Comparison of ENCODE assay signal across 15 cellular contexts in the genomic region with DNA sequence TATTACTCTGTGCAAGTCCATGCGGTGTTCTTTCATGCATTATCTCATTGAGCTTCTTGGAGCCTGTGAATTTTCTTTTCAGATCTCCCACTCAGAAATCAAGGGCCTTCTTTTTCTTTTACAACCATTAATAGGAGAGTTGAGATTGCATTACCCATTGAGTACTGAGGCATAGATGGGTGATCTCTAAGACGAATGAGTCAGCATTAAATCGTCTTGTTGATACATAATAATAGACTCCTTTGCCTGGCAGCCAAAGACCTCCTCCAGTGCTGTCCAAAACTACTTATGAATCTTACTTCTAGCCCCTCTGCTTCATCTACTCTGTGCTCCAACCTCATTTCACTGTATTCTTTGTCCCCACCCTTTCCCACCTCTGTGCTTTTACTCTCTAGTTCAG.
DNase-seq lines count a peak whose midpoint lies in the region; ATAC-seq and TF ChIP-seq lines count a peak whose summit lies in the region.
"Had no signal": no experiment of that assay in that cellular context is flagged by ENCODE, and none has a peak within 500 bp of the region (broad histone marks: within the 10 kb centered on the region; RNA-seq: fewer than 3 reads in every experiment).

No MANE protein-coding gene starts in this region.

- 51 to 58% methylated on average over 3 of the region's 3 CpGs for WGBS in GM23248 (ENCODE audit: low coverage in 1 of 2, low lambda C conversion rate in 2 of 2, missing lambda C conversion rate in 2 of 2), 2 experiments

- no peaks in the 10 kb centered on the region for H3K9me2 ChIP-seq in GM23248 (ENCODE audit: insufficient read depth)

- no peak overlapping the region for H2AFZ ChIP-seq in GM23248

- no peak for TF ChIP-seq CTCF in epithelial cell of proximal tubule (conservative IDR thresholded peaks at IDR 0.05; ENCODE audit: low read depth, low read length)

- no peaks in the 10 kb centered on the region for H4K20me1 ChIP-seq in GM23248 (ENCODE audit: insufficient read depth)

- H3K4me1 ChIP-seq in GM23248 (ENCODE audit: insufficient read depth), result no peaks in the 10 kb centered on the region

- H3K4me2 ChIP-seq in GM23248 (ENCODE audit: unreplicated experiment), result no peak overlapping the region

- no peaks in the 10 kb centered on the region for H3K79me2 ChIP-seq in GM23248 (ENCODE audit: insufficient read depth)

- no peaks in the 10 kb centered on the region for H3K27me3 ChIP-seq in GM23248 (replicated peaks; ENCODE audit: insufficient read depth)
- H3K27me3 ChIP-seq: thyroid gland had no signal

- intact Hi-C loops in sciatic nerve (cut with DNase I), result no loop called here

- H3F3A ChIP-seq in GM23248 (ENCODE audit: insufficient read depth), result no peaks in the 10 kb centered on the region

- H3K4me3 ChIP-seq in GM23248 (no peak overlapping the region), epithelial cell of proximal tubule (ENCODE audit: low read depth, low read length) (no peak overlapping the region)
- H3K4me3 ChIP-seq: mucosa of descending colon, thyroid gland had no signal

- ATAC-seq in sciatic nerve (peak; percentile 44), HG02623 (IDR thresholded peaks at IDR 0.05; ENCODE audit: unreplicated experiment) (no peak), HG02759 (IDR thresholded peaks at IDR 0.05; ENCODE audit: unreplicated experiment) (no peak)
- ATAC-seq: mucosa of descending colon; stimulated activated effector memory CD8-positive, alpha-beta T cell treated with anti-CD3 and anti-CD28 coated beads, Interleukin-12 subunit alpha, Interleukin-12 subunit beta, amount 100 ng/mL, for 72 hours had no signal

- H3K9ac ChIP-seq in GM23248, result no peak overlapping the region

- no peak overlapping the region for H3K27ac ChIP-seq in GM23248
- H3K27ac ChIP-seq: thyroid gland had no signal

- H3K36me3 ChIP-seq in GM23248 (ENCODE audit: low read depth), result no peaks in the 10 kb centered on the region
- H3K36me3 ChIP-seq: thyroid gland had no signal

- H3K9me3 ChIP-seq in GM23248 (ENCODE audit: low read depth), result no peaks in the 10 kb centered on the region
- H3K9me3 ChIP-seq: mucosa of descending colon, thyroid gland had no signal

- in situ Hi-C loops in GM23248 (cut with MboI), result no loop called here

- DNase-seq in GM23248, result peak; percentile 46
- peak; percentile 33 for DNase-seq in NCI-H2227 treated with DMSO at 0.1 percent for 48 hours (lab: John Stamatoyannopoulos, UW)
- DNase-seq in epithelial cell of proximal tubule (ENCODE audit: low read depth), result peak; percentile 55
- DNase-seq in sciatic nerve (ENCODE audit: low spot score), result no peak
- no peak for DNase-seq in NCI-H2029 (lab: John Stamatoyannopoulos, UW)
- DNase-seq: activated CD4-positive, alpha-beta T cell treated with anti-CD3 and anti-CD28 coated beads for 48 hours; activated naive CD4-positive, alpha-beta T cell treated with anti-CD3 and anti-CD28 coated beads, Interleukin-2, amount 10 ng/mL, durations not matched to agents 7 days and 5 days; DND-41; Kasumi-1; mucosa of descending colon; NCI-H1436; thyroid gland had no signal

Comparison
In these comparisons a context has a peak if more than half of its experiments do, and no peak if none do; other contexts are left out.
1. DNase-seq: peak in GM23248 (single experiment), NCI-H2227 treated with DMSO at 0.1 percent for 48 hours (single experiment) and epithelial cell of proximal tubule (single experiment); none in sciatic nerve (single experiment) and NCI-H2029 (single experiment).